Comparison of ENCODE assay signal across 25 cellular contexts in the genomic region with DNA sequence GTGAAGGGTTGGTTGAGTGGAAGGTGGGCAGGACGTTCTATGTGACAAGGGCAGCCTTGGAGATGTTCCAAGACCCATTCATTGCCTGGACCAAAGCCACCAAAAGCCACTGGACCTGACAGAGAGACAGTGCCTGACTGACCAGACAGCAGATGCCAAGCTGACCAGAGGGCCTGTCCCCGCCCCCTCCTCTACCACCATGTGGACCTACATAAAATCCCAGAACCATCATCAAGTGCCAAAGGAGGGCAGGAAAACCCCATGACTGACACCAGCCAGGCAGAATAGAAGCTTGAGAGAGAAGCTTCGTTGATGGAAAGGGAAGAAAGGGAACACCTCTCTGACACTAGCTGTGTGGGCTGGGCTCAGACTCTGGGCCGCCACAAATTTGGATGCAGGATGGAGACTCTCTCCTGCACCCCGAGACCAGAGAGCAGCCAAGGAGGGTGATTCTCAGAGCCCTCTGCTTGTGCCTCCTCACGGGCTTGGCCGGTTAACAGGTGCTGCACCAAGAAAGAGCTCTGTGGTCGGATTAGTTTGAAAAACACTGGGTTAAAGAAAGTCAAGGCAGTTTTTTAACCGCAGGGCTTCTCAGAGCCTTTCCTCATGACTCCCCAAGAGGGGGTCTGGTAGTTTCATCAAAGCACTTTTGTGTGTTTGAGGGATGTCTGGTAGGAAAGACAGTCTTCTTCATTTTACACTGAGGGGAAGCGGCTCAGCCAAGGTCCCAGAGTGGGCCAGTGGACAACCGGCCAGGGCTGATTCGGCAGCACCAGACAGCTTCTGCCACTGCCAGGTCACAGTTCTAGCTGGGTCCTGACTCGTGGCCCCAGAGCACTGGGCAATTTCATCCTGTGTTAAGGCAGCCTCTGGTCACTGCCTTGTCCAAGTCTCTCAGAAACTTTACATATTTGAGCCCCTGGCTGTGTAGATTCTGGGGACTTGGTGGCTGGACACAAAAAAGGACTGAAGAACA. TPM values are rescaled to one million over a fixed set of nuclear protein-coding genes. Genes with fewer than 3 reads are reported as not detected.
DNase-seq lines count a peak whose midpoint lies in the region; ATAC-seq, FAIRE-seq and TF ChIP-seq lines count a peak whose summit lies in the region.
"Had no signal": no experiment of that assay in that cellular context is flagged by ENCODE, and none has a peak within 500 bp of the region (broad histone marks: within the 10 kb centered on the region; RNA-seq: fewer than 3 reads in every experiment).

No MANE protein-coding gene starts in this region.

- no peaks in the 10 kb centered on the region for H3K79me2 ChIP-seq in Karpas-422 (ENCODE audit: low read length)
- H3K79me2 ChIP-seq: hepatocyte had no signal

- H3K4me1 Mint-ChIP-seq in activated CD4-positive, alpha-beta memory T cell treated with anti-CD3 and anti-CD28 coated beads for 36 hours (ENCODE audit: low read depth), result no peaks in the 10 kb centered on the region
- H3K4me1 Mint-ChIP-seq: activated CD4-positive, alpha-beta T cell treated with anti-CD3 and anti-CD28 coated beads for 36 hours had no signal

- no peak for TF ChIP-seq CTCF in GM12875 (IDR thresholded peaks at IDR 0.05; ENCODE audit: borderline replicate concordance, insufficient read depth, low read depth, low read length)
- no peak for TF ChIP-seq CTCF in mucosa of descending colon (IDR thresholded peaks at IDR 0.05)

- H2AFZ ChIP-seq in Karpas-422 (ENCODE audit: low read length), result no peak overlapping the region
- H2AFZ ChIP-seq: hepatocyte had no signal

- H3K27ac ChIP-seq in Karpas-422 (ENCODE audit: low read length), result no peak overlapping the region
- H3K27ac ChIP-seq in aorta (ENCODE audit: low read depth in 1 of 2, low read length in 2 of 2), result no peak overlapping the region
- H3K27ac ChIP-seq: colonic mucosa, esophagus squamous epithelium, hepatocyte, left ventricle myocardium inferior, right atrium auricular region had no signal

- no peak overlapping the region for H3K9ac ChIP-seq in Karpas-422 (ENCODE audit: low read length)

- CTCF ChIA-PET in activated CD4-positive, alpha-beta memory T cell treated with anti-CD3 and anti-CD28 coated beads for 36 hours (lab: Charles Lee), result no interaction called here

- no peak overlapping the region for H3K4me3 Mint-ChIP-seq in activated CD4-positive, alpha-beta memory T cell treated with anti-CD3 and anti-CD28 coated beads for 36 hours
- H3K4me3 Mint-ChIP-seq: activated CD4-positive, alpha-beta T cell treated with anti-CD3 and anti-CD28 coated beads for 36 hours; activated T-cell treated with anti-CD3 and anti-CD28 coated beads, Interleukin-2, amount 50 U/mL, for 4 hours; neural crest cell had no signal

- FAIRE-seq in HTR-8/SVneo (lab: Jason Lieb, UNC), result peak; percentile 28
- FAIRE-seq: H1 had no signal

- H3K9me2 ChIP-seq in Karpas-422 (replicated peaks; ENCODE audit: insufficient read depth, low read length), result no peaks in the 10 kb centered on the region

- no peak overlapping the region for H3K27ac Mint-ChIP-seq in activated CD4-positive, alpha-beta memory T cell treated with anti-CD3 and anti-CD28 coated beads for 36 hours
- H3K27ac Mint-ChIP-seq: activated CD4-positive, alpha-beta T cell treated with anti-CD3 and anti-CD28 coated beads for 36 hours had no signal

- 0 out of 2 replicates have a peak, but pooled peaks cover 2% of the 10 kb centered on the region for H3K27me3 ChIP-seq in Karpas-422 (ENCODE audit: low read length)
- no peaks in the 10 kb centered on the region for H3K27me3 ChIP-seq in aorta (ENCODE audit: control insufficient read depth in 1 of 2, insufficient read depth in 2 of 2, low read length in 1 of 2)
- H3K27me3 ChIP-seq: BE2C, colonic mucosa, hepatocyte, right atrium auricular region had no signal

- 68 to 77% methylated on average over 13 of the region's 13 CpGs for WGBS in aorta, 2 donors

- H3K4me1 ChIP-seq in mucosa of descending colon (ENCODE audit: low read depth), result no peaks in the 10 kb centered on the region
- peaks cover 51% of the 10 kb centered on the region for H3K4me1 ChIP-seq in Karpas-422 (ENCODE audit: low read length)
- no peaks in the 10 kb centered on the region for H3K4me1 ChIP-seq in aorta (ENCODE audit: control insufficient read depth in 1 of 2, insufficient read depth in 2 of 2, low read length in 2 of 2)
- H3K4me1 ChIP-seq: BE2C, colonic mucosa, left ventricle myocardium inferior, right atrium auricular region had no signal

- H4K20me1 ChIP-seq in Karpas-422 (ENCODE audit: insufficient read depth, low read depth, low read length), result peaks cover 12% of the 10 kb centered on the region; the same call in 1 of the 2 replicates

- H3K36me3 ChIP-seq in mucosa of descending colon (ENCODE audit: low read depth) (no peaks in the 10 kb centered on the region), Karpas-422 (ENCODE audit: insufficient read depth, low read length) (no peaks in the 10 kb centered on the region), aorta (ENCODE audit: control insufficient read depth in 1 of 2, insufficient read depth in 2 of 2, low read length in 1 of 2) (no peaks in the 10 kb centered on the region)
- H3K36me3 ChIP-seq: BE2C, colonic mucosa, esophagus squamous epithelium, left ventricle myocardium inferior, right atrium auricular region had no signal

- POLR2A ChIA-PET in activated CD4-positive, alpha-beta memory T cell treated with anti-CD3 and anti-CD28 coated beads for 36 hours (lab: Charles Lee), result no interaction called here

- H3K9me3 ChIP-seq in mucosa of descending colon, result no peaks in the 10 kb centered on the region
- no peaks in the 10 kb centered on the region for H3K9me3 ChIP-seq in Karpas-422 (ENCODE audit: low read length)
- H3K9me3 ChIP-seq in aorta (ENCODE audit: control insufficient read depth, low read length), result no peaks in the 10 kb centered on the region
- H3K9me3 ChIP-seq: BE2C, colonic mucosa, esophagus squamous epithelium, right atrium auricular region had no signal

- H3K36me3 Mint-ChIP-seq in activated CD4-positive, alpha-beta memory T cell treated with anti-CD3 and anti-CD28 coated beads for 36 hours, result no peaks in the 10 kb centered on the region

- ATAC-seq in GM19395 (IDR thresholded peaks at IDR 0.05; ENCODE audit: unreplicated experiment) (peak; percentile 39), mucosa of descending colon (peak; percentile 24), aorta (ENCODE audit: low FRiP score) (no peak), HG02981 (IDR thresholded peaks at IDR 0.05; ENCODE audit: unreplicated experiment) (no peak)
- ATAC-seq: activated CD4-positive, alpha-beta T cell treated with anti-CD3 and anti-CD28 coated beads for 36 hours; activated T-cell treated with anti-CD3 and anti-CD28 coated beads, Interleukin-2, amount 50 U/mL, for 4 hours had no signal

- H3K9me3 Mint-ChIP-seq in activated CD4-positive, alpha-beta memory T cell treated with anti-CD3 and anti-CD28 coated beads for 36 hours, result no peaks in the 10 kb centered on the region
- H3K9me3 Mint-ChIP-seq: activated T-cell treated with anti-CD3 and anti-CD28 coated beads, Interleukin-2, amount 50 U/mL, for 4 hours had no signal

- H3K27me3 Mint-ChIP-seq in activated CD4-positive, alpha-beta memory T cell treated with anti-CD3 and anti-CD28 coated beads for 36 hours, result peaks cover 1% of the 10 kb centered on the region
- H3K27me3 Mint-ChIP-seq: activated CD4-positive, alpha-beta T cell treated with anti-CD3 and anti-CD28 coated beads for 36 hours had no signal

- intact Hi-C loops in mucosa of descending colon (cut with DNase I, micrococcal nuclease) (no loop called here), aorta (cut with DNase I) (no loop called here)
- intact Hi-C loops in activated CD4-positive, alpha-beta memory T cell treated with anti-CD3 and anti-CD28 coated beads for 36 hours (cut with micrococcal nuclease), result no loop called here

- DNase-seq in HTR-8/SVneo (ENCODE audit: insufficient read length, low spot score), result no peak
- no peak for DNase-seq in mucosa of descending colon
- no peak for DNase-seq in activated CD4-positive, alpha-beta memory T cell treated with anti-CD3 and anti-CD28 coated beads for 36 hours
- no peak for DNase-seq in Karpas-422
- no peak for DNase-seq in aorta
- DNase-seq: activated CD4-positive, alpha-beta T cell treated with anti-CD3 and anti-CD28 coated beads for 36 hours; activated T-cell treated with anti-CD3 and anti-CD28 coated beads, Interleukin-2, amount 50 U/mL, for 4 hours; anterior cingulate cortex; BE2C; colonic mucosa; EL; esophagus squamous epithelium; left ventricle myocardium inferior; NCI-H1417; NCI-H446; stimulated activated CD4-positive, alpha-beta T cell treated with anti-CD3 and anti-CD28 coated beads, Interleukin-4, amount 100 ng/mL, for 4 hours; stimulated activated naive CD4-positive, alpha-beta T cell; T-helper 1 cell had no signal

- H3K4me2 ChIP-seq in Karpas-422 (ENCODE audit: low read depth, low read length, poor library complexity, severe bottlenecking), result no peak overlapping the region
- H3K4me2 ChIP-seq: hepatocyte had no signal

- H3K4me3 ChIP-seq in GM12875 (ENCODE audit: low read depth, low read length), result peak overlapping the region; percentile 97
- H3K4me3 ChIP-seq in mucosa of descending colon, result no peak overlapping the region
- no peak overlapping the region for H3K4me3 ChIP-seq in Karpas-422 (ENCODE audit: low read length)
- H3K4me3 ChIP-seq in aorta (ENCODE audit: low read length in 2 of 2), result no peak overlapping the region
- H3K4me3 ChIP-seq: colonic mucosa, esophagus squamous epithelium, hepatocyte, left ventricle myocardium inferior, right atrium auricular region had no signal

RNA-seq across cellular contexts. Expression of a gene that starts 1.7 kb away (rescaled TPM):
- total RNA-seq in mucosa of descending colon (1 to 10 TPM in 1 of 3 donors, under 1 TPM in 2; 0.38 to 1.4 (median 0.98) TPM), aorta (not detected)
- not detected for total RNA-seq in activated CD4-positive, alpha-beta memory T cell treated with anti-CD3 and anti-CD28 coated beads for 36 hours
- total RNA-seq in Karpas-422 (2014; rRNA removed; shearing (Covaris generic); ENCODE audit: low replicate concordance), result not detected in 2 replicates
- polyA plus RNA-seq in aorta, result not detected
- total RNA-seq: activated CD4-positive, alpha-beta T cell treated with anti-CD3 and anti-CD28 coated beads for 36 hours; esophagus squamous epithelium; H1; hepatocyte; left ventricle myocardium inferior; neural crest cell; right atrium auricular region had no signal
- polyA plus RNA-seq: H1, hepatocyte had no signal

Comparison
In these comparisons a context has a peak if more than half of its experiments do, and no peak if none do; other contexts are left out.
1. ATAC-seq: peak in GM19395 (single experiment) and mucosa of descending colon (single experiment); none in aorta (single experiment) and HG02981 (single experiment).